In genomic region chr22:24805790-24806662, GRCh38 we compare ENCODE assay signal across 1 cellular context.
TF ChIP-seq lines count a peak whose summit lies in the region.

Gene SGSM1 (plus strand): TSS chr22:24806211. CDS start chr22:24806326, 115 bp downstream.

TF ChIP-seq in H1, 55 proteins besides CTCF, POLR2A, EP300 and RAD21 (continued from another document):
- peak; percentile 78 for TF ChIP-seq ASH2L (IDR thresholded peaks at IDR 0.05; ENCODE audit: low read length)
- TF ChIP-seq EZH2 (IDR thresholded peaks at IDR 0.05; ENCODE audit: low read depth, low read length, severe bottlenecking), result no peak
- peak in 1 of 2 experiments; percentile 100; a peak in 2 of 4 replicates for TF ChIP-seq HDAC2 (IDR thresholded peaks at IDR 0.05; ENCODE audit: borderline replicate concordance in 1 of 2, low read depth in 2 of 2, low read length in 2 of 2)
- TF ChIP-seq EGR1 (IDR thresholded peaks at IDR 0.05; ENCODE audit: borderline replicate concordance, low read depth, low read length), result peak; percentile 31; the same call in 1 of the 2 replicates
- peak; percentile 49; the same call in 1 of the 2 replicates for TF ChIP-seq PHF8 (conservative IDR thresholded peaks at IDR 0.05; ENCODE audit: low read depth, low read length)
- no peak for TF ChIP-seq CHD1 (IDR thresholded peaks at IDR 0.05; ENCODE audit: low read depth, low read length)
- 0 out of 2 replicates have a peak, but pooled peaks have one; percentile 10 for TF ChIP-seq GABPA (IDR thresholded peaks at IDR 0.05; ENCODE audit: borderline replicate concordance, insufficient read depth, low read length)
- peak; percentile 91 for TF ChIP-seq KDM4A (IDR thresholded peaks at IDR 0.05; ENCODE audit: low read depth, low read length, severe bottlenecking)
- no peak for TF ChIP-seq RFX5 (IDR thresholded peaks at IDR 0.05; ENCODE audit: borderline replicate concordance, low read depth, low read length)
- no peak for TF ChIP-seq TBP (IDR thresholded peaks at IDR 0.05; ENCODE audit: low read depth, low read length)
- no peak for TF ChIP-seq NANOG (IDR thresholded peaks at IDR 0.05; ENCODE audit: insufficient read depth, low read depth, low read length, poor library complexity, severe bottlenecking)
